In the genomic region with DNA sequence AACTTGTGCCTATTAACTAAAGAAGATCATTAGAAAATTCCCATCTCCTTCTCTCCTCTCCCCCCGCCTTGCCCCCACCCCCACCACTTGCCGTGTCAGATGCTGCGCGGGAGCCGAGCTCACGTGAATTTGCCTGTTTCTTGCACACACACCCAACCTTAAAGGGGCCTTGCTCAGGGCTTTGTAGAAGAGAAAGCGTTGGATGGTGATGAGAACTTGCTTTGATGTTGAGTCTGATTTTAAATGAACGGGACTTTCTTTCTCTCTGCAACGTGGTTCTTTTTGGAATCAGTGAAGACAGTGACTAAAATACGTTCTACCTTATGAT, we compare ENCODE assay signal across 25 cellular contexts.
A peak's percentile ranks its signal among the peaks of the same experiment; 100 is the strongest.
DNase-seq lines count a peak whose midpoint lies in the region; ATAC-seq and TF ChIP-seq lines count a peak whose summit lies in the region.
"Had no signal": no experiment of that assay in that cellular context is flagged by ENCODE, and none has a peak within 500 bp of the region (broad histone marks: within the 10 kb centered on the region; RNA-seq: fewer than 3 reads in every experiment).

No MANE protein-coding gene starts in this region.

- no peak overlapping the region for H3K4me3 Mint-ChIP-seq in activated CD8-positive, alpha-beta memory T cell treated with anti-CD3 and anti-CD28 coated beads, Interleukin-2, amount 10 ng/mL, durations not matched to agents 7 days and 5 days
- H3K4me3 Mint-ChIP-seq in brain: peak overlapping the region in 4 of 5 experiments; percentile 32 to 79 (median 60)
- H3K4me3 Mint-ChIP-seq: CD14-positive monocyte; CD4-positive, alpha-beta T cell; CD8-positive, alpha-beta memory T cell; HFFc6 had no signal

- no peak overlapping the region for H2BK5ac ChIP-seq in neuronal stem cell (ENCODE audit: low read length)

- H4K8ac ChIP-seq in neuronal stem cell (ENCODE audit: low read depth, low read length): no peak overlapping the region

- no peak overlapping the region for H2BK12ac ChIP-seq in neuronal stem cell (ENCODE audit: low read length)

- TF ChIP-seq CTCF in GM13977 (IDR thresholded peaks at IDR 0.05; ENCODE audit: extremely low read depth, insufficient read depth, missing control alignments) (no peak), brain (conservative IDR thresholded peaks at IDR 0.05) (no peak)

- H3K36me3 ChIP-seq in neuronal stem cell (replicated peaks in 1 of 2; ENCODE audit: control insufficient read depth in 2 of 2, insufficient read depth in 2 of 2, low read length in 2 of 2): no peaks in the 10 kb centered on the region
- H3K36me3 ChIP-seq: BE2C; BLaER1 treated with 17β-estradiol and CSF1 and Interleukin-3, amounts not matched to agents 10 nM and 100 nM; HAP-1 had no signal

- no peak overlapping the region for H3K14ac ChIP-seq in neuronal stem cell (ENCODE audit: low read length)

- peaks cover 11 to 20% of the 10 kb centered on the region in 2 donors for H3K4me1 ChIP-seq in neuronal stem cell (ENCODE audit: control insufficient read depth in 2 of 2, insufficient read depth in 1 of 2, low read depth in 1 of 2, low read length in 2 of 2)
- H3K4me1 ChIP-seq: A549, BE2C, HAP-1 had no signal

- H3K4me1 Mint-ChIP-seq in activated CD8-positive, alpha-beta memory T cell treated with anti-CD3 and anti-CD28 coated beads, Interleukin-2, amount 10 ng/mL, durations not matched to agents 7 days and 5 days: no peaks in the 10 kb centered on the region
- H3K4me1 Mint-ChIP-seq in brain: peaks cover 61% of the 10 kb centered on the region
- H3K4me1 Mint-ChIP-seq: CD14-positive monocyte; CD8-positive, alpha-beta memory T cell had no signal

- no peak overlapping the region for H3K4me3 ChIP-seq in neuronal stem cell (ENCODE audit: low read length in 2 of 2)
- H3K4me3 ChIP-seq: A549; BLaER1 treated with 17β-estradiol and CSF1 and Interleukin-3, amounts not matched to agents 10 nM and 100 nM; GM12878; HAP-1 had no signal

- no peak overlapping the region for H3K23ac ChIP-seq in neuronal stem cell (ENCODE audit: low read depth, low read length, poor library complexity)

- peak overlapping the region; percentile 73 for H3K18ac ChIP-seq in neuronal stem cell (ENCODE audit: low read length)

- no peak overlapping the region for H2AK5ac ChIP-seq in neuronal stem cell (ENCODE audit: low read depth, low read length)

- H3K36me3 Mint-ChIP-seq in activated CD8-positive, alpha-beta memory T cell treated with anti-CD3 and anti-CD28 coated beads, Interleukin-2, amount 10 ng/mL, durations not matched to agents 7 days and 5 days: no peaks in the 10 kb centered on the region
- no peaks in the 10 kb centered on the region for H3K36me3 Mint-ChIP-seq in brain
- H3K36me3 Mint-ChIP-seq: CD14-positive monocyte had no signal

- no peaks in the 10 kb centered on the region for H3K9me3 Mint-ChIP-seq in activated CD8-positive, alpha-beta memory T cell treated with anti-CD3 and anti-CD28 coated beads, Interleukin-2, amount 10 ng/mL, durations not matched to agents 7 days and 5 days (ENCODE audit: low read depth)
- peaks cover 0 to 8% (median 4%) of the 10 kb centered on the region in 5 experiments for H3K9me3 Mint-ChIP-seq in brain
- H3K9me3 Mint-ChIP-seq: CD4-positive, alpha-beta T cell; CD8-positive, alpha-beta memory T cell; HFFc6 had no signal

- no peak overlapping the region for H2AFZ ChIP-seq in neuronal stem cell (ENCODE audit: low read length)

- H3K9me3 ChIP-seq in neuronal stem cell (replicated peaks in 1 of 2; ENCODE audit: control insufficient read depth in 2 of 2, insufficient read depth in 1 of 2, low read depth in 1 of 2, low read length in 2 of 2): peaks cover 4 to 15% of the 10 kb centered on the region in 2 donors
- H3K9me3 ChIP-seq: A549; BE2C; BLaER1 treated with 17β-estradiol and CSF1 and Interleukin-3, amounts not matched to agents 10 nM and 100 nM; HAP-1 had no signal

- DNase-seq in activated CD8-positive, alpha-beta memory T cell treated with anti-CD3 and anti-CD28 coated beads, Interleukin-2, amount 10 ng/mL, durations not matched to agents 7 days and 5 days: peak; percentile 4
- DNase-seq in activated CD8-positive, alpha-beta memory T cell treated with anti-CD3 and anti-CD28 coated beads, Interleukin-2, amount 50 U/mL, for 48 hours: no peak
- DNase-seq in GM13977 (ENCODE audit: low spot score) (peak; percentile 1), neuronal stem cell (ENCODE audit: low spot score) (no peak), NCI-H2107 treated with DMSO at 0.1 percent for 48 hours (lab: John Stamatoyannopoulos, UW; ENCODE audit: unreplicated experiment) (no peak), hippocampal formation (lab: John Stamatoyannopoulos, UW) (no peak)
- DNase-seq: 8988T; ACHN; AML-193; BE2C; CD4-positive, alpha-beta T cell; CD8-positive, alpha-beta memory T cell; DMS 273 treated with DMSO at 0.1 percent for 48 hours; DMS79; EL; GDM1; GOT3; HFFc6 had no signal

- H3K4ac ChIP-seq in neuronal stem cell (ENCODE audit: low read length): no peak overlapping the region

- no peaks in the 10 kb centered on the region for H3K27me3 ChIP-seq in neuronal stem cell (ENCODE audit: control insufficient read depth in 3 of 3, insufficient read depth in 3 of 3, low read depth in 1 of 3, low read length in 3 of 3)
- H3K27me3 ChIP-seq: BLaER1 treated with 17β-estradiol and CSF1 and Interleukin-3, amounts not matched to agents 10 nM and 100 nM had no signal

- ATAC-seq in activated CD8-positive, alpha-beta memory T cell treated with anti-CD3 and anti-CD28 coated beads, Interleukin-2, amount 10 ng/mL, durations not matched to agents 7 days and 5 days: no peak
- ATAC-seq in activated CD4-positive, CD25-positive, alpha-beta regulatory T cell treated with anti-CD3 and anti-CD28 coated beads, Interleukin-2, amount 50 U/mL, for 24 hours: no peak
- ATAC-seq: A549, GM12878 had no signal

- H4K91ac ChIP-seq in neuronal stem cell (ENCODE audit: low read depth, low read length, poor library complexity): no peak overlapping the region

- H3K4me2 ChIP-seq in neuronal stem cell (ENCODE audit: insufficient read depth, low read length, poor library complexity, severe bottlenecking): no peak overlapping the region
- H3K4me2 ChIP-seq: A549 had no signal

- no peak overlapping the region for H2BK15ac ChIP-seq in neuronal stem cell (ENCODE audit: low read length)

- H3K79me1 ChIP-seq in neuronal stem cell (ENCODE audit: low read depth, low read length): no peaks in the 10 kb centered on the region

- CTCF ChIA-PET in activated CD8-positive, alpha-beta memory T cell treated with anti-CD3 and anti-CD28 coated beads, Interleukin-2, amount 10 ng/mL, durations not matched to agents 7 days and 5 days (lab: Charles Lee): interaction anchor here (0.6 kb wide), 1 partner anchor 69 kb away, joined by 3 read pairs; no protein-coding TSS in a partner anchor

- H3K27me3 Mint-ChIP-seq in activated CD8-positive, alpha-beta memory T cell treated with anti-CD3 and anti-CD28 coated beads, Interleukin-2, amount 10 ng/mL, durations not matched to agents 7 days and 5 days: peaks cover 14% of the 10 kb centered on the region
- H3K27me3 Mint-ChIP-seq in brain: peaks cover 8% of the 10 kb centered on the region
- H3K27me3 Mint-ChIP-seq: CD4-positive, alpha-beta T cell had no signal

- in situ Hi-C loops in GM13977 (cut with MboI; ENCODE audit: low pct_unique_long_range_greater_than_20kb, low sequenced_read_pairs, unreplicated experiment): no loop called here

- no peak overlapping the region for H2BK120ac ChIP-seq in neuronal stem cell (ENCODE audit: low read depth, low read length)

- no peak overlapping the region for H3K27ac Mint-ChIP-seq in activated CD8-positive, alpha-beta memory T cell treated with anti-CD3 and anti-CD28 coated beads, Interleukin-2, amount 10 ng/mL, durations not matched to agents 7 days and 5 days
- peak overlapping the region in 4 of 5 experiments; percentile 88 to 97 (median 94) for H3K27ac Mint-ChIP-seq in brain
- H3K27ac Mint-ChIP-seq: CD14-positive monocyte; CD4-positive, alpha-beta T cell; HFFc6 had no signal

- H3K9ac ChIP-seq in neuronal stem cell (ENCODE audit: low read depth, low read length, poor library complexity): no peak overlapping the region

- H3K27ac ChIP-seq in neuronal stem cell (replicated peaks; ENCODE audit: low read length): no peak overlapping the region
- H3K27ac ChIP-seq: A549; BLaER1 treated with 17β-estradiol and CSF1 and Interleukin-3, amounts not matched to agents 10 nM and 100 nM had no signal

- WGBS in neuronal stem cell (ENCODE audit: extremely low coverage in 2 of 2, insufficient read length in 2 of 2, insufficient replicate concordance in 1 of 2), 2 donors: no CpG with 5 or more reads among the region's 10 CpGs

Comparison
In these comparisons a context has a peak if more than half of its experiments do, and no peak if none do; other contexts are left out.
1. DNase-seq: peak in activated CD8-positive, alpha-beta memory T cell treated with anti-CD3 and anti-CD28 coated beads, Interleukin-2, amount 10 ng/mL, durations not matched to agents 7 days and 5 days (single experiment) and GM13977 (single experiment); none in activated CD8-positive, alpha-beta memory T cell treated with anti-CD3 and anti-CD28 coated beads, Interleukin-2, amount 50 U/mL, for 48 hours (single experiment), neuronal stem cell (single experiment), NCI-H2107 treated with DMSO at 0.1 percent for 48 hours (single experiment) and hippocampal formation (0 of 2).